13 cellular contexts compared by ENCODE assay signal in the genomic region with DNA sequence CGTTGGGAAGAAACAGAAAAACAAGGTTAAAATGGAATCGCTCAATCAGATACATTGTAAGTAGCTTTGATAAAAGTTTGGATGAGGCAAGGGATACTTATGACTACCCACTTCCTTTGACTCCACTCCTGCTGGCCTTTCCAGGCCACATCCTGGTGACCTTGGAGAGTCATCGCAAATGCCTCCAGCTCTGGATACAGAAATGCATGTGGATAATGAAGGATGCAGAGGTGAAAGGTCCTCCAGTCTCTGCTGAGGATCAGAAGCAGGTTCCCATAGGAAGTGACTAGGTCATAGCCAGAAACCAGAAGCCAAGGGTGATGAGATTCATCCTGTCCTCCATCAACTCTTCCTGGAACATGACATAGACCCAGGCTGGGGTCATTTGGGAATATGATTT. TPM values are rescaled to one million over a fixed set of nuclear protein-coding genes. Genes with fewer than 3 reads are reported as not detected.
DNase-seq lines count a peak whose midpoint lies in the region; ATAC-seq, FAIRE-seq and TF ChIP-seq lines count a peak whose summit lies in the region.
"Had no signal": no experiment of that assay in that cellular context is flagged by ENCODE, and none has a peak within 500 bp of the region (broad histone marks: within the 10 kb centered on the region; RNA-seq: fewer than 3 reads in every experiment).

No MANE protein-coding gene starts in this region.

- H3K9ac ChIP-seq in SK-N-SH = no peak overlapping the region
- H3K9ac ChIP-seq: BLaER1 treated with 17β-estradiol and CSF1 and Interleukin-3, amounts not matched to agents 10 nM and 100 nM had no signal

- 92% methylated on average over 3 of the region's 3 CpGs for WGBS in SK-N-SH (ENCODE audit: low lambda C conversion rate)
- WGBS in pancreas, 2 donors = 72 to 82% methylated on average over 3 of the region's 3 CpGs

- no peak overlapping the region for H3K4me3 ChIP-seq in SK-N-SH (ENCODE audit: low read depth in 2 of 2, low read length in 1 of 2)
- H3K4me3 ChIP-seq in pancreas = no peak overlapping the region
- H3K4me3 ChIP-seq: BLaER1 treated with 17β-estradiol and CSF1 and Interleukin-3, amounts not matched to agents 10 nM and 100 nM had no signal

- DNase-seq in SK-N-SH = no peak
- DNase-seq in LHCN-M2 (ENCODE audit: low read depth) = peak; percentile 61
- peak; percentile 38 for DNase-seq in dermis blood vessel endothelial cell
- no peak for DNase-seq in pancreas
- DNase-seq in SIG-M5 (lab: John Stamatoyannopoulos, UW) = no peak
- DNase-seq: NCI-H187 treated with DMSO at 0.1 percent for 48 hours had no signal

- no peaks in the 10 kb centered on the region for H3K27me3 ChIP-seq in SK-N-SH (ENCODE audit: insufficient read depth)
- peaks cover 0 to 5% (median 0%) of the 10 kb centered on the region in 4 donors for H3K27me3 ChIP-seq in pancreas
- H3K27me3 ChIP-seq: BLaER1 treated with 17β-estradiol and CSF1 and Interleukin-3, amounts not matched to agents 10 nM and 100 nM had no signal

- no peak for FAIRE-seq in pancreas (lab: Jason Lieb, UNC)

- no peak for TF ChIP-seq RAD21 in SK-N-SH (IDR thresholded peaks at IDR 0.05; ENCODE audit: low read length)

- ATAC-seq in SK-N-SH treated with all-trans-retinoic acid at 6 μM for 48 hours (peak; percentile 4; the same call in 1 of the 3 replicates), pancreas (peak in 3 of 4 donors; percentile 11 to 35 (median 22)), HG03469 (IDR thresholded peaks at IDR 0.05; ENCODE audit: unreplicated experiment) (no peak), HG03342 (IDR thresholded peaks at IDR 0.05; ENCODE audit: unreplicated experiment) (no peak)

- peaks cover 4% of the 10 kb centered on the region for H3F3A ChIP-seq in SK-N-SH (replicated peaks; ENCODE audit: insufficient read depth)

- H3K36me3 ChIP-seq in SK-N-SH (replicated peaks in 1 of 2; ENCODE audit: control insufficient read depth in 1 of 2, insufficient read depth in 2 of 2, low read length in 1 of 2) (no peaks in the 10 kb centered on the region), pancreas (no peaks in the 10 kb centered on the region)
- H3K36me3 ChIP-seq: BLaER1 treated with 17β-estradiol and CSF1 and Interleukin-3, amounts not matched to agents 10 nM and 100 nM had no signal

- no peak overlapping the region for H3K4me2 ChIP-seq in SK-N-SH
- H3K4me2 ChIP-seq: BLaER1 treated with 17β-estradiol and CSF1 and Interleukin-3, amounts not matched to agents 10 nM and 100 nM had no signal

- H2AFZ ChIP-seq in SK-N-SH (ENCODE audit: low read depth) = no peak overlapping the region

- TF ChIP-seq CTCF in SK-N-SH (IDR thresholded peaks at IDR 0.05) = no peak
- no peak for TF ChIP-seq CTCF in pancreas (IDR thresholded peaks at IDR 0.05)

- POLR2A ChIA-PET in SK-N-SH (lab: Yijun Ruan, JAX) = no interaction called here

- intact Hi-C loops in pancreas (cut with DNase I) = loop anchor here in 2 of 3 donors (5.0 to 10.0 kb wide), 3 partner anchors 57 to 165 kb away; no protein-coding TSS in a partner anchor

- H3K27ac ChIP-seq in SK-N-SH (ENCODE audit: low read depth in 2 of 2, low read length in 1 of 2) = no peak overlapping the region
- H3K27ac ChIP-seq in pancreas = no peak overlapping the region
- H3K27ac ChIP-seq: 22Rv1; BLaER1 treated with 17β-estradiol and CSF1 and Interleukin-3, amounts not matched to agents 10 nM and 100 nM had no signal

- CTCF ChIA-PET in SK-N-SH (lab: Yijun Ruan, JAX) = interaction anchor here (0.7 to 7.0 kb wide), 27 partner anchors 8 to 734 kb away, joined by 3 to 81 read pairs (median 5); no protein-coding TSS in a partner anchor

- H3K9me3 ChIP-seq in SK-N-SH = no peaks in the 10 kb centered on the region
- no peaks in the 10 kb centered on the region for H3K9me3 ChIP-seq in pancreas
- H3K9me3 ChIP-seq: BLaER1 treated with 17β-estradiol and CSF1 and Interleukin-3, amounts not matched to agents 10 nM and 100 nM had no signal

- no peak for TF ChIP-seq EP300 in SK-N-SH (IDR thresholded peaks at IDR 0.05; ENCODE audit: borderline replicate concordance in 1 of 2, low read depth in 1 of 2, low read length in 1 of 2)

- H3K4me1 ChIP-seq in SK-N-SH (ENCODE audit: control insufficient read depth in 1 of 2, insufficient read depth in 2 of 2, low read depth in 1 of 2, low read length in 1 of 2) = peaks cover 3 to 7% of the 10 kb centered on the region in 2 experiments; a peak in 1 of 4 replicates
- no peaks in the 10 kb centered on the region for H3K4me1 ChIP-seq in pancreas
- H3K4me1 ChIP-seq: BLaER1 treated with 17β-estradiol and CSF1 and Interleukin-3, amounts not matched to agents 10 nM and 100 nM had no signal

- H3K9me2 ChIP-seq in SK-N-SH = no peaks in the 10 kb centered on the region

- H3K79me2 ChIP-seq in SK-N-SH (ENCODE audit: insufficient read depth) = no peaks in the 10 kb centered on the region

- H4K20me1 ChIP-seq in SK-N-SH (ENCODE audit: insufficient read depth) = no peaks in the 10 kb centered on the region
- H4K20me1 ChIP-seq: BLaER1 treated with 17β-estradiol and CSF1 and Interleukin-3, amounts not matched to agents 10 nM and 100 nM had no signal

TF ChIP-seq in SK-N-SH treated with all-trans-retinoic acid at 6 μM for 48 hours, 23 proteins besides CTCF, POLR2A, EP300 and RAD21 (continues in another document):
- TF ChIP-seq, protein P1, sequence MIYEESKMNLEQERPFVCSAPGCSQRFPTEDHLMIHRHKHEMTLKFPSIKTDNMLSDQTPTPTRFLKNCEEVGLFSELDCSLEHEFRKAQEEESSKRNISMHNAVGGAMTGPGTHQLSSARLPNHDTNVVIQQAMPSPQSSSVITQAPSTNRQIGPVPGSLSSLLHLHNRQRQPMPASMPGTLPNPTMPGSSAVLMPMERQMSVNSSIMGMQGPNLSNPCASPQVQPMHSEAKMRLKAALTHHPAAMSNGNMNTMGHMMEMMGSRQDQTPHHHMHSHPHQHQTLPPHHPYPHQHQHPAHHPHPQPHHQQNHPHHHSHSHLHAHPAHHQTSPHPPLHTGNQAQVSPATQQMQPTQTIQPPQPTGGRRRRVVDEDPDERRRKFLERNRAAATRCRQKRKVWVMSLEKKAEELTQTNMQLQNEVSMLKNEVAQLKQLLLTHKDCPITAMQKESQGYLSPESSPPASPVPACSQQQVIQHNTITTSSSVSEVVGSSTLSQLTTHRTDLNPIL (CRISPR knock-in tag; IDR thresholded peaks at IDR 0.05; ENCODE audit: low read depth) = no peak
- TF ChIP-seq BACH2 (CRISPR knock-in tag; IDR thresholded peaks at IDR 0.05; ENCODE audit: borderline replicate concordance) (no peak), OSR1 (CRISPR knock-in tag; IDR thresholded peaks at IDR 0.05) (no peak), ESRRG (CRISPR knock-in tag; IDR thresholded peaks at IDR 0.05) (no peak), RARB (CRISPR knock-in tag; IDR thresholded peaks at IDR 0.05) (no peak), GLIS3 (CRISPR knock-in tag; IDR thresholded peaks at IDR 0.05) (no peak), ZNF70 (CRISPR knock-in tag; IDR thresholded peaks at IDR 0.05) (no peak), SNAI2 (CRISPR knock-in tag; IDR thresholded peaks at IDR 0.05) (no peak)

TF ChIP-seq in SK-N-SH, 30 proteins besides CTCF, POLR2A, EP300 and RAD21:
- TF ChIP-seq MXI1 (IDR thresholded peaks at IDR 0.05; ENCODE audit: low read depth, low read length) (no peak), TEAD4 (IDR thresholded peaks at IDR 0.05; ENCODE audit: borderline replicate concordance, insufficient read depth) (no peak), NFIC (IDR thresholded peaks at IDR 0.05; ENCODE audit: borderline replicate concordance) (no peak)
- TF ChIP-seq, protein P2, sequence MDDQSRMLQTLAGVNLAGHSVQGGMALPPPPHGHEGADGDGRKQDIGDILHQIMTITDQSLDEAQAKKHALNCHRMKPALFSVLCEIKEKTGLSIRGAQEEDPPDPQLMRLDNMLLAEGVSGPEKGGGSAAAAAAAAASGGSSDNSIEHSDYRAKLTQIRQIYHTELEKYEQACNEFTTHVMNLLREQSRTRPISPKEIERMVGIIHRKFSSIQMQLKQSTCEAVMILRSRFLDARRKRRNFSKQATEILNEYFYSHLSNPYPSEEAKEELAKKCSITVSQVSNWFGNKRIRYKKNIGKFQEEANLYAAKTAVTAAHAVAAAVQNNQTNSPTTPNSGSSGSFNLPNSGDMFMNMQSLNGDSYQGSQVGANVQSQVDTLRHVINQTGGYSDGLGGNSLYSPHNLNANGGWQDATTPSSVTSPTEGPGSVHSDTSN (IDR thresholded peaks at IDR 0.05) = no peak

RNA-seq across cellular contexts. Expression of gene CAMK1G, which starts 6.2 kb away (rescaled TPM):
- 15.1 and 18.5 TPM in 2 replicates for polyA plus RNA-seq in SK-N-SH (2012; rRNA removed)
- polyA plus RNA-seq in SK-N-SH (2012; cell fraction: cytosol; rRNA removed) = 9.8 and 12.8 TPM in 2 replicates
- polyA plus RNA-seq in SK-N-SH (2012; cell fraction: nucleus; rRNA removed) = 14.3 and 16.7 TPM in 2 replicates
- not detected in 2 replicates for total RNA-seq in LHCN-M2 (2014; rRNA removed)
- polyA plus RNA-seq in LHCN-M2 (2012) = not detected
- total RNA-seq in dermis blood vessel endothelial cell = not detected in 2 replicates
- total RNA-seq in pancreas = under 1 TPM in 4 of 6 donors, not detected in 2; 0.06 to 0.52 (median 0.21) TPM
- polyA plus RNA-seq in pancreas = 1 to 10 TPM in 1 of 2 donors, under 1 TPM in 1; 0.11 to 1.2 TPM
- total RNA-seq: CD8-positive, alpha-beta memory T cell; SK-MEL-5 had no signal
- polyA plus RNA-seq: CD8-positive, alpha-beta memory T cell had no signal

Comparison
In these comparisons a context has a peak if more than half of its experiments do, and no peak if none do; other contexts are left out.
1. ATAC-seq: peak in SK-N-SH treated with all-trans-retinoic acid at 6 μM for 48 hours (single experiment) and pancreas (3 of 4); none in HG03469 (single experiment) and HG03342 (single experiment).
2. DNase-seq: peak in LHCN-M2 (single experiment) and dermis blood vessel endothelial cell (single experiment); none in SK-N-SH (single experiment), pancreas (0 of 6) and SIG-M5 (single experiment).